Comparison of ENCODE assay signal across 1 cellular context in genomic region chr6:132537977-132538376, GRCh38.
TF ChIP-seq lines count a peak whose summit lies in the region.

Gene TAAR9 (plus strand): TSS chr6:132538277. CDS start chr6:132538290, 13 bp downstream.

TF ChIP-seq in H1, 55 proteins besides CTCF, POLR2A, EP300 and RAD21:
- no peak for TF ChIP-seq EGR1 (IDR thresholded peaks at IDR 0.05; ENCODE audit: borderline replicate concordance, low read depth, low read length)
- TF ChIP-seq GTF2F1 (IDR thresholded peaks at IDR 0.05; ENCODE audit: borderline replicate concordance, low read depth, low read length): no peak
- TF ChIP-seq E2F6 (IDR thresholded peaks at IDR 0.05): no peak
- no peak for TF ChIP-seq HDAC6 (IDR thresholded peaks at IDR 0.05; ENCODE audit: low read depth, low read length)
- TF ChIP-seq YY1 (IDR thresholded peaks at IDR 0.05; ENCODE audit: low read depth, low read length): no peak
- no peak for TF ChIP-seq BRCA1 (IDR thresholded peaks at IDR 0.05; ENCODE audit: low read depth, low read length)
- TF ChIP-seq TAF1 (IDR thresholded peaks at IDR 0.05; ENCODE audit: low read depth, low read length): no peak
- TF ChIP-seq KDM5A (IDR thresholded peaks at IDR 0.05; ENCODE audit: low read length): no peak
- no peak for TF ChIP-seq MAFK (IDR thresholded peaks at IDR 0.05; ENCODE audit: low read depth, low read length)
- no peak for TF ChIP-seq SP1 (IDR thresholded peaks at IDR 0.05; ENCODE audit: low read depth, low read length)
